ENCODE assay signal across 17 cellular contexts in genomic region chr5:154648706-154649105, GRCh38.
DNase-seq lines count a peak whose midpoint lies in the region; ATAC-seq, FAIRE-seq and TF ChIP-seq lines count a peak whose summit lies in the region.
"Had no signal": no experiment of that assay in that cellular context is flagged by ENCODE, and none has a peak within 500 bp of the region (broad histone marks: within the 10 kb centered on the region; RNA-seq: fewer than 3 reads in every experiment).

No MANE protein-coding gene starts in this region.

- DNase-seq in EH (ENCODE audit: low read depth) (peak; percentile 22), MV-4-11 (lab: John Stamatoyannopoulos, UW) (peak; percentile 92), H1 (ENCODE audit: low read depth in 1 of 2, low spot score in 2 of 2) (no peak), trophoblast cell (peak in 1 of 2 donors; percentile 13), dermis blood vessel endothelial cell (no peak)
- no peak for DNase-seq in stimulated activated CD4-positive, alpha-beta T cell treated with anti-CD3 and anti-CD28 coated beads, Interleukin-4, amount 100 ng/mL, for 1 hour
- DNase-seq: activated CD4-positive, alpha-beta T cell treated with anti-CD3 and anti-CD28 coated beads for 1 hour; CD4-positive, alpha-beta memory T cell; effector CD4-positive, alpha-beta T cell; kidney glomerular epithelial cell; naive B cell; sigmoid colon had no signal

- H3K36me3 ChIP-seq in H1 (ENCODE audit: control insufficient read depth in 2 of 4, insufficient read depth in 4 of 4, low read length in 3 of 4) (no peaks in the 10 kb centered on the region), trophoblast cell (ENCODE audit: control insufficient read depth in 1 of 2, insufficient read depth in 2 of 2, low read length in 2 of 2) (no peaks in the 10 kb centered on the region)
- H3K36me3 ChIP-seq: HAP-1, sigmoid colon had no signal

- H3K23me2 ChIP-seq in H1 (ENCODE audit: low read depth, low read length): peaks cover 2% of the 10 kb centered on the region; the same call in 1 of the 2 replicates

- H2BK15ac ChIP-seq in H1 (ENCODE audit: low read length): no peak overlapping the region

- H2AFZ ChIP-seq in H1 (ENCODE audit: low read length) (no peak overlapping the region), trophoblast cell (ENCODE audit: insufficient read depth, low read length, poor library complexity) (no peak overlapping the region)

- H4K5ac ChIP-seq in H1 (ENCODE audit: insufficient read length, low read depth, low read length): no peak overlapping the region

- TF ChIP-seq POLR2A in H1 (IDR thresholded peaks at IDR 0.05; ENCODE audit: control extremely low read depth in 1 of 2, low read depth in 2 of 2, low read length in 2 of 2): no peak

- ATAC-seq in GM19463 (IDR thresholded peaks at IDR 0.05; ENCODE audit: unreplicated experiment) (no peak), HG02571 (IDR thresholded peaks at IDR 0.05; ENCODE audit: unreplicated experiment) (no peak)

- H4K91ac ChIP-seq in H1 (replicated peaks; ENCODE audit: insufficient read length, low read length) (no peak overlapping the region), trophoblast cell (ENCODE audit: low read depth, low read length) (no peak overlapping the region)

- H3K79me2 ChIP-seq in H1 (ENCODE audit: control insufficient read depth in 1 of 2, insufficient read depth in 2 of 2, low read length in 2 of 2) (no peaks in the 10 kb centered on the region), trophoblast cell (ENCODE audit: control insufficient read depth, insufficient read depth, low read length, poor library complexity) (no peaks in the 10 kb centered on the region)

- H3K27ac ChIP-seq in H1 (ENCODE audit: low read depth, low read length) (no peak overlapping the region), trophoblast cell (ENCODE audit: low read depth, low read length) (no peak overlapping the region)
- H3K27ac ChIP-seq: sigmoid colon had no signal

- H3K79me1 ChIP-seq in H1 (ENCODE audit: low read depth, low read length): no peaks in the 10 kb centered on the region
- peaks cover 4% of the 10 kb centered on the region for H3K79me1 ChIP-seq in trophoblast cell (ENCODE audit: low read length)

- peaks cover 0 to 19% (median 12%) of the 10 kb centered on the region in 4 experiments; a peak in 5 of 7 replicates for H3K27me3 ChIP-seq in H1 (replicated peaks in 1 of 4; ENCODE audit: control insufficient read depth in 3 of 4, extremely low read depth in 1 of 4, insufficient read depth in 3 of 4, low read length in 3 of 4)
- no peaks in the 10 kb centered on the region for H3K27me3 ChIP-seq in trophoblast cell (ENCODE audit: insufficient read depth, low read length)

- H3K4me2 ChIP-seq in H1 (ENCODE audit: insufficient read depth in 1 of 2, low read depth in 2 of 2, low read length in 2 of 2) (no peak overlapping the region), trophoblast cell (ENCODE audit: low read length) (no peak overlapping the region)

- H4K8ac ChIP-seq in H1 (ENCODE audit: extremely low read depth, insufficient read depth, low read length) (no peak overlapping the region), trophoblast cell (ENCODE audit: low read depth, low read length) (no peak overlapping the region)

- H2AK5ac ChIP-seq in H1 (ENCODE audit: low read depth, low read length) (no peak overlapping the region), trophoblast cell (ENCODE audit: low read length) (no peak overlapping the region)

- H3K23ac ChIP-seq in H1 (ENCODE audit: insufficient read length): no peak overlapping the region
- no peak overlapping the region for H3K23ac ChIP-seq in trophoblast cell (ENCODE audit: low read length)

- no peak overlapping the region for H2BK20ac ChIP-seq in H1 (ENCODE audit: low read length)

- H3K4me1 ChIP-seq in H1 (replicated peaks in 1 of 4; ENCODE audit: control insufficient read depth in 3 of 4, insufficient read depth in 4 of 4, low read length in 3 of 4) (peaks cover 0 to 14% (median 6%) of the 10 kb centered on the region in 4 experiments; a peak in 4 of 7 replicates), trophoblast cell (ENCODE audit: control insufficient read depth in 1 of 2, insufficient read depth in 2 of 2, low read length in 2 of 2) (peaks cover 9% of the 10 kb centered on the region in 2 experiments)
- H3K4me1 ChIP-seq: HAP-1 had no signal

- no peak for TF ChIP-seq CTCF in H1 (IDR thresholded peaks at IDR 0.05; ENCODE audit: control extremely low read depth in 1 of 3, insufficient read depth in 1 of 3, low read depth in 1 of 3, low read length in 3 of 3)

- H3K4me3 ChIP-seq in H1 (ENCODE audit: extremely low read depth in 1 of 4, insufficient read depth in 2 of 4, low read depth in 3 of 4, low read length in 4 of 4): no peak overlapping the region
- no peak overlapping the region for H3K4me3 ChIP-seq in trophoblast cell (ENCODE audit: low read depth, low read length)
- H3K4me3 ChIP-seq: HAP-1, sigmoid colon had no signal

- H2BK5ac ChIP-seq in H1 (ENCODE audit: low read depth, low read length): no peak overlapping the region
- no peak overlapping the region for H2BK5ac ChIP-seq in trophoblast cell (ENCODE audit: low read depth, low read length, poor library complexity)

- no peak overlapping the region for H3K14ac ChIP-seq in H1 (ENCODE audit: insufficient read length)
- H3K14ac ChIP-seq in trophoblast cell (ENCODE audit: low read length): no peak overlapping the region

- no peak overlapping the region for H3K9ac ChIP-seq in H1 (replicated peaks in 1 of 4; ENCODE audit: extremely low read depth in 1 of 4, low read depth in 3 of 4, low read length in 3 of 4)
- no peak overlapping the region for H3K9ac ChIP-seq in trophoblast cell (ENCODE audit: low read length)

- H2BK12ac ChIP-seq in H1 (ENCODE audit: low read depth, low read length): no peak overlapping the region
- H2BK12ac ChIP-seq in trophoblast cell (ENCODE audit: low read length): peak overlapping the region; percentile 25

- no peak for TF ChIP-seq EP300 in H1 (IDR thresholded peaks at IDR 0.05; ENCODE audit: borderline replicate concordance in 1 of 2, low read depth in 2 of 2, low read length in 2 of 2)

- POLR2A ChIA-PET in H1 (lab: Charles Lee; ENCODE audit: partially characterized antibody): interaction anchor here (1.2 kb wide), 1 partner anchor 110 kb away, joined by 3 read pairs; no protein-coding TSS in a partner anchor

- H3K18ac ChIP-seq in H1 (ENCODE audit: extremely low read depth, low read length) (no peak overlapping the region), trophoblast cell (ENCODE audit: low read length) (no peak overlapping the region)

- CTCF ChIA-PET in H1 (lab: Charles Lee; ENCODE audit: partially characterized antibody): interaction anchor here (0.6 to 5.1 kb wide), 11 partner anchors 17 to 210 kb away, joined by 3 to 46 read pairs (median 9); partner anchors contain the start of gene CNOT8

- no peak overlapping the region for H4K12ac ChIP-seq in trophoblast cell (ENCODE audit: low read depth, low read length)

- no peak for FAIRE-seq in H1 (lab: Jason Lieb, UNC)
- FAIRE-seq: G401.6, GM18507 had no signal

- H3K4ac ChIP-seq in H1 (replicated peaks; ENCODE audit: insufficient read length, low read depth, low read length) (no peak overlapping the region), trophoblast cell (ENCODE audit: low read depth, low read length) (no peak overlapping the region)

- H2BK120ac ChIP-seq in H1 (replicated peaks; ENCODE audit: low read depth, low read length): no peak overlapping the region
- H2BK120ac ChIP-seq in trophoblast cell (ENCODE audit: insufficient read depth, low read length, poor library complexity): no peak overlapping the region

- no peak for TF ChIP-seq RAD21 in H1 (IDR thresholded peaks at IDR 0.05 in 1 of 2, conservative IDR thresholded peaks at IDR 0.05 in 1 of 2; ENCODE audit: low read depth in 2 of 2, low read length in 2 of 2)

- 0 out of 4 replicates have a peak, but pooled peaks cover 0 to under 1% of the 10 kb centered on the region in 2 experiments for H3K9me3 ChIP-seq in H1 (ENCODE audit: insufficient read depth in 2 of 2, low read depth in 1 of 2, low read length in 1 of 2)
- no peaks in the 10 kb centered on the region for H3K9me3 ChIP-seq in trophoblast cell (ENCODE audit: insufficient read depth, low read depth, low read length)
- H3K9me3 ChIP-seq: HAP-1, sigmoid colon had no signal

- no peak overlapping the region for H3K56ac ChIP-seq in H1 (replicated peaks; ENCODE audit: insufficient read length, low read depth, low read length)

- 94% methylated on average over 9 of the region's 9 CpGs; no CpG with 5 or more reads in 1 of the 2 experiments for WGBS in H1 (ENCODE audit: extremely low coverage in 1 of 2, insufficient coverage in 1 of 2, insufficient read length in 1 of 2, insufficient replicate concordance in 2 of 2, low coverage in 1 of 2, low lambda C conversion rate in 2 of 2, missing lambda C conversion rate in 1 of 2), 2 experiments
- WGBS in trophoblast cell (ENCODE audit: extremely low coverage, insufficient coverage, insufficient read length): no CpG with 5 or more reads among the region's 9 CpGs

- no peaks in the 10 kb centered on the region for H4K20me1 ChIP-seq in H1 (replicated peaks in 1 of 2; ENCODE audit: control insufficient read depth in 1 of 2, insufficient read depth in 2 of 2, low read length in 2 of 2)

TF ChIP-seq in H1, 55 proteins besides CTCF, POLR2A, EP300 and RAD21:
- TF ChIP-seq EGR1 (IDR thresholded peaks at IDR 0.05; ENCODE audit: borderline replicate concordance, low read depth, low read length) (no peak), POU5F1 (IDR thresholded peaks at IDR 0.05; ENCODE audit: low read depth, low read length) (no peak), CEBPB (IDR thresholded peaks at IDR 0.05; ENCODE audit: low read depth, low read length) (peak; percentile 86)

Comparison
In these comparisons a context has a peak if more than half of its experiments do, and no peak if none do; other contexts are left out.
1. DNase-seq: peak in EH (single experiment) and MV-4-11 (single experiment); none in H1 (0 of 2), stimulated activated CD4-positive, alpha-beta T cell treated with anti-CD3 and anti-CD28 coated beads, Interleukin-4, amount 100 ng/mL, for 1 hour (single experiment) and dermis blood vessel endothelial cell (single experiment).